ENCODE assay signal across 8 cellular contexts in the genomic region with DNA sequence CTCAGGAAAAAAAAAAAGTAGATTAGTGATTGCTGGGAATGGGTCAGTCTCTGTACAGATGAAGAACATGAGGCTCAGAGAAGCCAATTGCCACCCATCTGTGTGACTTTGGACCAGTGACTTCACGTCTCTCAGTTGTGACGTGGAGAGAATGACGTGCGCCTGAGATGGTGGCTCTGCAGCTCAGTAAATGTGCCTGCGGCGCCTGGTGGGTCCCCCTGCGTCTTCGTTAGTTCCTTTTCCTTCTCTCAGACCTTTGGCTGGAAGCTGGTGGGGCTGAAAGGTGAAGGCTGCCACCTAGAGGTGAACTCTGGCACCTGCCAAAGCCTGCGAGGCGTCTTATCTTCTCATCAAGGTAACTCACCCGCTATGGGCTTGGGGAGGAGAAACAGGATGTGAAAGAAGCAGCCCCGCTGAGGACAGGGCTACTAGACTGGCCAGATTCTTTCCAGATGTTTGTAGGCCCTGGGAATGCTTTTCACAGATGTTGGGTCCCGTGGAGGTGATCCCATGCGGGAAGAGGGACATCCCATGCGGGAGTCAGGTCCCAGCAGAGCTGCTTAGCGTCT. TPM values are rescaled to one million over a fixed set of nuclear protein-coding genes. Genes with fewer than 3 reads are reported as not detected.
DNase-seq lines count a peak whose midpoint lies in the region; ATAC-seq, FAIRE-seq and TF ChIP-seq lines count a peak whose summit lies in the region.

No MANE protein-coding gene starts in this region.

- FAIRE-seq in H1 (lab: Jason Lieb, UNC) = no peak

- POLR2A ChIA-PET in H1 (lab: Charles Lee; ENCODE audit: partially characterized antibody) = interaction anchor here (0.6 to 1.1 kb wide), 5 partner anchors 9 to 158 kb away, joined by 3 to 4 read pairs (median 3); partner anchors contain the start of genes E2F2 and ID3

- no peak for TF ChIP-seq POLR2A in H1 (IDR thresholded peaks at IDR 0.05; ENCODE audit: control extremely low read depth in 1 of 2, low read depth in 2 of 2, low read length in 2 of 2)

- H3K56ac ChIP-seq in H1 (replicated peaks; ENCODE audit: insufficient read length, low read depth, low read length) = no peak overlapping the region

- peak overlapping the region; percentile 73; the same call in 1 of the 2 replicates for H2AFZ ChIP-seq in H1 (ENCODE audit: low read length)

- H3K9ac ChIP-seq in HUES48 (ENCODE audit: low read depth, low read length) (no peak overlapping the region), H1 (replicated peaks in 1 of 4; ENCODE audit: extremely low read depth in 1 of 4, low read depth in 3 of 4, low read length in 3 of 4) (no peak overlapping the region)

- peak overlapping the region in 1 of 2 experiments; percentile 26; a peak in 3 of 4 replicates for H3K4me2 ChIP-seq in H1 (ENCODE audit: insufficient read depth in 1 of 2, low read depth in 2 of 2, low read length in 2 of 2)

- peaks cover 2% of the 10 kb centered on the region; the same call in 1 of the 2 replicates for H3K23me2 ChIP-seq in H1 (ENCODE audit: low read depth, low read length)

- 16% methylated on average over 15 of the region's 16 CpGs; no CpG with 5 or more reads in 1 of the 2 experiments for WGBS in H1 (ENCODE audit: extremely low coverage in 1 of 2, insufficient coverage in 1 of 2, insufficient read length in 1 of 2, insufficient replicate concordance in 2 of 2, low coverage in 1 of 2, low lambda C conversion rate in 2 of 2, missing lambda C conversion rate in 1 of 2), 2 experiments

- DNase-seq in COLO668 (lab: John Stamatoyannopoulos, UW; ENCODE audit: unreplicated experiment) (peak; percentile 93), NOMO-1 treated with dmso at 0.1 percent for 144 hours (lab: John Stamatoyannopoulos, UW; ENCODE audit: unreplicated experiment) (peak; percentile 92), H1 (ENCODE audit: low read depth in 1 of 2, low spot score in 2 of 2) (peak; percentile 95 to 98), middle frontal gyrus (ENCODE audit: extremely low spot score, low spot score) (peak; percentile 82)
- peak; percentile 74 to 79 for DNase-seq in activated CD8-positive, alpha-beta memory T cell treated with anti-CD3 and anti-CD28 coated beads for 1 hour (ENCODE audit: extremely low read depth in 1 of 2, low read depth in 1 of 2)
- DNase-seq in stimulated activated CD8-positive, alpha-beta memory T cell treated with anti-CD3 and anti-CD28 coated beads, Interleukin-4, amount 100 ng/mL, for 1 hour (ENCODE audit: low read depth in 2 of 2, low spot score in 1 of 2) = peak; percentile 74 to 86

- no peaks in the 10 kb centered on the region for H3K4me1 ChIP-seq in HUES48 (ENCODE audit: control insufficient read depth, insufficient read depth, low read length)
- H3K4me1 ChIP-seq in H1 (replicated peaks in 1 of 4; ENCODE audit: control insufficient read depth in 3 of 4, insufficient read depth in 4 of 4, low read length in 3 of 4) = peaks cover 0 to under 1% (median 0%) of the 10 kb centered on the region in 4 experiments; a peak in 2 of 7 replicates

- H3K4ac ChIP-seq in H1 (replicated peaks; ENCODE audit: insufficient read length, low read depth, low read length) = no peak overlapping the region

- H3K9me3 ChIP-seq in HUES48 (ENCODE audit: control insufficient read depth, insufficient read depth, low read length) (no peaks in the 10 kb centered on the region), H1 (ENCODE audit: insufficient read depth in 2 of 2, low read depth in 1 of 2, low read length in 1 of 2) (no peaks in the 10 kb centered on the region)

- peak; percentile 82 to 97 (median 94) for TF ChIP-seq CTCF in H1 (IDR thresholded peaks at IDR 0.05; ENCODE audit: control extremely low read depth in 1 of 3, insufficient read depth in 1 of 3, low read depth in 1 of 3, low read length in 3 of 3)

- H2BK12ac ChIP-seq in H1 (ENCODE audit: low read depth, low read length) = no peak overlapping the region

- ATAC-seq in GM21515 (IDR thresholded peaks at IDR 0.05; ENCODE audit: unreplicated experiment) = peak; percentile 79

- no peak overlapping the region for H2BK15ac ChIP-seq in H1 (ENCODE audit: low read length)

- CTCF ChIA-PET in H1 (lab: Charles Lee; ENCODE audit: partially characterized antibody) = interaction anchor here (0.6 to 21.9 kb wide), 27 partner anchors 9 to 182 kb away, joined by 3 to 706 read pairs (median 4); partner anchors contain the start of genes ASAP3, E2F2 and ID3

- H3K23ac ChIP-seq in H1 (ENCODE audit: insufficient read length) = no peak overlapping the region

- H2BK120ac ChIP-seq in H1 (replicated peaks; ENCODE audit: low read depth, low read length) = no peak overlapping the region

- H4K91ac ChIP-seq in H1 (replicated peaks; ENCODE audit: insufficient read length, low read length) = peak overlapping the region; percentile 61

- H3K18ac ChIP-seq in H1 (ENCODE audit: extremely low read depth, low read length) = 0 out of 2 replicates have a peak overlapping the region, but pooled peaks have one; percentile 32

- no peaks in the 10 kb centered on the region for H4K20me1 ChIP-seq in H1 (replicated peaks in 1 of 2; ENCODE audit: control insufficient read depth in 1 of 2, insufficient read depth in 2 of 2, low read length in 2 of 2)

- no peak overlapping the region for H3K4me3 ChIP-seq in HUES48 (ENCODE audit: low read depth, low read length)
- H3K4me3 ChIP-seq in H1 (ENCODE audit: extremely low read depth in 1 of 4, insufficient read depth in 2 of 4, low read depth in 3 of 4, low read length in 4 of 4) = no peak overlapping the region

- H2BK5ac ChIP-seq in H1 (ENCODE audit: low read depth, low read length) = no peak overlapping the region

- H4K5ac ChIP-seq in H1 (ENCODE audit: insufficient read length, low read depth, low read length) = no peak overlapping the region

- peak; percentile 97 to 98 for TF ChIP-seq RAD21 in H1 (IDR thresholded peaks at IDR 0.05 in 1 of 2, conservative IDR thresholded peaks at IDR 0.05 in 1 of 2; ENCODE audit: low read depth in 2 of 2, low read length in 2 of 2)

- H3K79me2 ChIP-seq in H1 (ENCODE audit: control insufficient read depth in 1 of 2, insufficient read depth in 2 of 2, low read length in 2 of 2) = no peaks in the 10 kb centered on the region

- H3K27ac ChIP-seq in HUES48 (ENCODE audit: low read depth, low read length) = peak overlapping the region; percentile 21
- H3K27ac ChIP-seq in H1 (ENCODE audit: low read depth, low read length) = no peak overlapping the region

- no peak overlapping the region for H4K8ac ChIP-seq in H1 (ENCODE audit: extremely low read depth, insufficient read depth, low read length)

- no peak overlapping the region for H3K14ac ChIP-seq in H1 (ENCODE audit: insufficient read length)

- no peaks in the 10 kb centered on the region for H3K36me3 ChIP-seq in HUES48 (ENCODE audit: control insufficient read depth, insufficient read depth, low read length)
- H3K36me3 ChIP-seq in H1 (ENCODE audit: control insufficient read depth in 2 of 4, insufficient read depth in 4 of 4, low read length in 3 of 4) = no peaks in the 10 kb centered on the region

- no peak overlapping the region for H2BK20ac ChIP-seq in H1 (ENCODE audit: low read length)

- H3K27me3 ChIP-seq in HUES48 (ENCODE audit: control insufficient read depth, insufficient read depth, low read length) (no peaks in the 10 kb centered on the region), H1 (replicated peaks in 1 of 4; ENCODE audit: control insufficient read depth in 3 of 4, extremely low read depth in 1 of 4, insufficient read depth in 3 of 4, low read length in 3 of 4) (no peaks in the 10 kb centered on the region)

- peak in 1 of 2 experiments; percentile 53; a peak in 1 of 3 replicates for TF ChIP-seq EP300 in H1 (IDR thresholded peaks at IDR 0.05; ENCODE audit: borderline replicate concordance in 1 of 2, low read depth in 2 of 2, low read length in 2 of 2)

- no peaks in the 10 kb centered on the region for H3K79me1 ChIP-seq in H1 (ENCODE audit: low read depth, low read length)

- H2AK5ac ChIP-seq in H1 (ENCODE audit: low read depth, low read length) = no peak overlapping the region

TF ChIP-seq in H1, 55 proteins besides CTCF, POLR2A, EP300 and RAD21 (continues in another document):
- 0 out of 2 replicates have a peak, but pooled peaks have one; percentile 15 for TF ChIP-seq GABPA (IDR thresholded peaks at IDR 0.05; ENCODE audit: borderline replicate concordance, insufficient read depth, low read length)
- TF ChIP-seq HDAC2 (IDR thresholded peaks at IDR 0.05; ENCODE audit: borderline replicate concordance in 1 of 2, low read depth in 2 of 2, low read length in 2 of 2) = 0 out of 4 replicates have a peak, but pooled peaks of 1 of the 2 experiments have one; percentile 47

RNA-seq across cellular contexts. Expression of gene E2F2, which starts 8.7 kb away (rescaled TPM):
- total RNA-seq in H1 (2021; fragmentation: NEBNext Ultra II Directional; extraction: Animal tissue kit (Norgen Biotek cat#: 25700)) = 6.1 and 7.0 TPM in 2 replicates
- polyA plus RNA-seq in H1 (2011; rRNA removed) = 1.8 and 2.3 TPM in 2 replicates
- polyA plus RNA-seq in H1 (2011; cell fraction: cytosol; rRNA removed) = 1.8 TPM
- polyA plus RNA-seq in H1 (2011; cell fraction: nucleus; rRNA removed) = 2.4 TPM
- 3.9 to 5.3 TPM (median 4.1 TPM) in 4 replicates for polyA plus RNA-seq in H1 (2012, experiment 1 of 2)
- 3.4 TPM for polyA plus RNA-seq in H1 (2012, experiment 2 of 2)
- 3.1 TPM for polyA plus RNA-seq in H1 (2013, experiment 1 of 2)
- 2.9 TPM for polyA plus RNA-seq in H1 (2013, experiment 2 of 2)
- 3.2 and 4.8 TPM in 2 replicates for polyA minus RNA-seq in H1 (2011; rRNA and poly(A)+ RNA removed)
- polyA minus RNA-seq in H1 (2011; cell fraction: cytosol; rRNA and poly(A)+ RNA removed) = 2.7 TPM
- 3.8 TPM for polyA minus RNA-seq in H1 (2011; cell fraction: nucleus; rRNA and poly(A)+ RNA removed)

RNA-seq across cellular contexts. Expression of gene ID3, which starts 19.5 kb away (rescaled TPM):
- total RNA-seq in H1 (2021; fragmentation: NEBNext Ultra II Directional; extraction: Animal tissue kit (Norgen Biotek cat#: 25700)) = 240 and 252 TPM in 2 replicates
- polyA plus RNA-seq in H1 (2011; rRNA removed) = 304 and 490 TPM in 2 replicates
- 310 TPM for polyA plus RNA-seq in H1 (2011; cell fraction: cytosol; rRNA removed)
- 192 TPM for polyA plus RNA-seq in H1 (2011; cell fraction: nucleus; rRNA removed)
- polyA plus RNA-seq in H1 (2012, experiment 1 of 2) = 135 to 194 TPM (median 157 TPM) in 4 replicates
- polyA plus RNA-seq in H1 (2012, experiment 2 of 2) = 300 TPM
- polyA plus RNA-seq in H1 (2013, experiment 1 of 2) = 260 TPM
- polyA plus RNA-seq in H1 (2013, experiment 2 of 2) = 250 TPM
- 30.4 and 61.8 TPM in 2 replicates for polyA minus RNA-seq in H1 (2011; rRNA and poly(A)+ RNA removed)
- polyA minus RNA-seq in H1 (2011; cell fraction: cytosol; rRNA and poly(A)+ RNA removed) = 97.4 TPM
- polyA minus RNA-seq in H1 (2011; cell fraction: nucleus; rRNA and poly(A)+ RNA removed) = 104 TPM

RNA-seq across cellular contexts. Expression of gene ASAP3, which starts 55.8 kb away (rescaled TPM):
- 54.9 and 58.0 TPM in 2 replicates for total RNA-seq in H1 (2021; fragmentation: NEBNext Ultra II Directional; extraction: Animal tissue kit (Norgen Biotek cat#: 25700))
- 53.1 and 62.6 TPM in 2 replicates for polyA plus RNA-seq in H1 (2011; rRNA removed)
- 51.4 TPM for polyA plus RNA-seq in H1 (2011; cell fraction: cytosol; rRNA removed)
- polyA plus RNA-seq in H1 (2011; cell fraction: nucleus; rRNA removed) = 233 TPM
- polyA plus RNA-seq in H1 (2012, experiment 1 of 2) = 34.7 to 50.2 TPM (median 42.7 TPM) in 4 replicates
- 40.8 TPM for polyA plus RNA-seq in H1 (2012, experiment 2 of 2)
- polyA plus RNA-seq in H1 (2013, experiment 1 of 2) = 30.6 TPM
- 28.6 TPM for polyA plus RNA-seq in H1 (2013, experiment 2 of 2)
- polyA minus RNA-seq in H1 (2011; rRNA and poly(A)+ RNA removed) = 60.3 and 65.1 TPM in 2 replicates
- 28.0 TPM for polyA minus RNA-seq in H1 (2011; cell fraction: cytosol; rRNA and poly(A)+ RNA removed)
- polyA minus RNA-seq in H1 (2011; cell fraction: nucleus; rRNA and poly(A)+ RNA removed) = 40.8 TPM
